ENCODE assay signal across 12 cellular contexts in the genomic region with DNA sequence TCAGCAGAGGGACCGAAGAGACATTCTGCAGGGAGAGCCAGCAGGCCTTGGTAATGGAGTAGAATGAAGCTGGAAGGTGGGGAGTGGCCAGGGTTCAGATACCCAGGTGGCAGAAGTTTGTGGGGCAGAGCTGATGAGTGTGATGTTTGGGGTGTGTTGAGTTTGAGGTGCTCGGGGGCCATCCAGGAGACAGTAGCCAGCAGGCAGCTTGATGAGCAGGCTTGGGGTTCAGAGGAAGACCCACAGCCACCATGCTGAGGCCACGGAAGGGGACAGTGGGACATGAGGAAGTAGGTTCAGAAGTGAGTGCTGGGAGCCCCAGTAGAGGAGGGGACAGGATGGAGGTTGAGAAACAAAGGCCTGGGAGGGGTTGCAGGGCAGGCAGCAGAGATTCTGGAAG. TPM values are rescaled to one million over a fixed set of nuclear protein-coding genes. Genes with fewer than 3 reads are reported as not detected.
DNase-seq lines count a peak whose midpoint lies in the region; ATAC-seq and TF ChIP-seq lines count a peak whose summit lies in the region.
"Had no signal": no experiment of that assay in that cellular context is flagged by ENCODE, and none has a peak within 500 bp of the region (broad histone marks: within the 10 kb centered on the region; RNA-seq: fewer than 3 reads in every experiment).

No MANE protein-coding gene starts in this region.

- peaks cover 29% of the 10 kb centered on the region for H3K4me1 ChIP-seq in GM23338 (ENCODE audit: insufficient read depth)
- H3K4me1 ChIP-seq in RWPE2 (ENCODE audit: insufficient read depth, poor library complexity, severe bottlenecking), result no peaks in the 10 kb centered on the region

- H3K4me1 Mint-ChIP-seq in GM23338, result peaks cover 8% of the 10 kb centered on the region

- TF ChIP-seq CTCF in GM23338 (conservative IDR thresholded peaks at IDR 0.05; ENCODE audit: low read depth in 2 of 2) (no peak), RWPE2 (IDR thresholded peaks at IDR 0.05; ENCODE audit: poor library complexity, severe bottlenecking) (no peak)

- no peak overlapping the region for H3K27ac Mint-ChIP-seq in GM23338
- H3K27ac Mint-ChIP-seq: CD8-positive, alpha-beta memory T cell had no signal

- peak overlapping the region; percentile 43; the same call in 1 of the 2 replicates for H3K4me2 ChIP-seq in GM23338
- H3K4me2 ChIP-seq: A549 had no signal

- H2AFZ ChIP-seq in GM23338, result peak overlapping the region; percentile 88

- H3K27me3 ChIP-seq in GM23338 (ENCODE audit: insufficient read depth) (peaks cover 35% of the 10 kb centered on the region), RWPE2 (ENCODE audit: insufficient read depth, poor library complexity, severe bottlenecking) (peaks cover 46% of the 10 kb centered on the region)

- peaks cover 20% of the 10 kb centered on the region; the same call in 2 of the 3 replicates for H3K9me3 Mint-ChIP-seq in GM23338
- H3K9me3 Mint-ChIP-seq: CD8-positive, alpha-beta memory T cell had no signal

- H3K4me3 Mint-ChIP-seq in GM23338, result no peak overlapping the region
- H3K4me3 Mint-ChIP-seq: CD8-positive, alpha-beta memory T cell had no signal

- intact Hi-C loops in sciatic nerve (cut with DNase I), result loop anchor here (10.0 kb wide), 1 partner anchor 178 kb away; no protein-coding TSS in a partner anchor

- H3K9me3 ChIP-seq in RWPE2 (ENCODE audit: severe bottlenecking), result no peaks in the 10 kb centered on the region
- H3K9me3 ChIP-seq: A549, Caco-2 had no signal

- ATAC-seq in GM23338, result no peak
- ATAC-seq in RWPE2 (ENCODE audit: low read depth), result no peak
- no peak for ATAC-seq in sciatic nerve
- ATAC-seq: A549 had no signal

- H3K79me2 ChIP-seq in GM23338 (replicated peaks; ENCODE audit: insufficient read depth), result no peaks in the 10 kb centered on the region

- peaks cover 31% of the 10 kb centered on the region for H3K27me3 Mint-ChIP-seq in GM23338 (ENCODE audit: insufficient read depth, low read depth, poor library complexity)

- H3K36me3 ChIP-seq in GM23338 (ENCODE audit: insufficient read depth) (no peaks in the 10 kb centered on the region), RWPE2 (ENCODE audit: low read depth) (no peaks in the 10 kb centered on the region)

- H4K20me1 ChIP-seq in GM23338 (replicated peaks; ENCODE audit: insufficient read depth), result no peaks in the 10 kb centered on the region; the same call in none of the 2 replicates

- no peaks in the 10 kb centered on the region for H3K36me3 Mint-ChIP-seq in GM23338 (ENCODE audit: low read depth)
- H3K36me3 Mint-ChIP-seq: CD8-positive, alpha-beta memory T cell had no signal

- DNase-seq in GM23338 (ENCODE audit: low spot score) (no peak), RWPE2 (ENCODE audit: low spot score) (peak; percentile 65), islet precursor cell (peak; percentile 46), sciatic nerve (ENCODE audit: low spot score) (peak; percentile 33), DMS 273 (lab: John Stamatoyannopoulos, UW; ENCODE audit: unreplicated experiment) (no peak), NCI-H345 treated with DMSO at 0.1 percent for 48 hours (lab: John Stamatoyannopoulos, UW; ENCODE audit: unreplicated experiment) (no peak)
- DNase-seq in effector CD4-positive, alpha-beta T cell, result no peak
- DNase-seq: CD8-positive, alpha-beta memory T cell had no signal

- no peaks in the 10 kb centered on the region for H3K9me2 ChIP-seq in GM23338 (ENCODE audit: insufficient read depth)

- H3F3A ChIP-seq in GM23338 (replicated peaks; ENCODE audit: low read depth), result peaks cover 13% of the 10 kb centered on the region

- H3K4me3 ChIP-seq in GM23338 (no peak overlapping the region), RWPE2 (ENCODE audit: severe bottlenecking) (no peak overlapping the region)
- H3K4me3 ChIP-seq: A549 had no signal

- H3K27ac ChIP-seq in GM23338 (ENCODE audit: low read depth) (no peak overlapping the region), RWPE2 (ENCODE audit: poor library complexity, severe bottlenecking) (no peak overlapping the region)
- H3K27ac ChIP-seq: A549, HL-60 had no signal

TF ChIP-seq in GM23338, 12 proteins besides CTCF, POLR2A, EP300 and RAD21 (continues in another document):
- no peak for TF ChIP-seq NANOG (IDR thresholded peaks at IDR 0.05; ENCODE audit: borderline replicate concordance)
- TF ChIP-seq, protein P1, sequence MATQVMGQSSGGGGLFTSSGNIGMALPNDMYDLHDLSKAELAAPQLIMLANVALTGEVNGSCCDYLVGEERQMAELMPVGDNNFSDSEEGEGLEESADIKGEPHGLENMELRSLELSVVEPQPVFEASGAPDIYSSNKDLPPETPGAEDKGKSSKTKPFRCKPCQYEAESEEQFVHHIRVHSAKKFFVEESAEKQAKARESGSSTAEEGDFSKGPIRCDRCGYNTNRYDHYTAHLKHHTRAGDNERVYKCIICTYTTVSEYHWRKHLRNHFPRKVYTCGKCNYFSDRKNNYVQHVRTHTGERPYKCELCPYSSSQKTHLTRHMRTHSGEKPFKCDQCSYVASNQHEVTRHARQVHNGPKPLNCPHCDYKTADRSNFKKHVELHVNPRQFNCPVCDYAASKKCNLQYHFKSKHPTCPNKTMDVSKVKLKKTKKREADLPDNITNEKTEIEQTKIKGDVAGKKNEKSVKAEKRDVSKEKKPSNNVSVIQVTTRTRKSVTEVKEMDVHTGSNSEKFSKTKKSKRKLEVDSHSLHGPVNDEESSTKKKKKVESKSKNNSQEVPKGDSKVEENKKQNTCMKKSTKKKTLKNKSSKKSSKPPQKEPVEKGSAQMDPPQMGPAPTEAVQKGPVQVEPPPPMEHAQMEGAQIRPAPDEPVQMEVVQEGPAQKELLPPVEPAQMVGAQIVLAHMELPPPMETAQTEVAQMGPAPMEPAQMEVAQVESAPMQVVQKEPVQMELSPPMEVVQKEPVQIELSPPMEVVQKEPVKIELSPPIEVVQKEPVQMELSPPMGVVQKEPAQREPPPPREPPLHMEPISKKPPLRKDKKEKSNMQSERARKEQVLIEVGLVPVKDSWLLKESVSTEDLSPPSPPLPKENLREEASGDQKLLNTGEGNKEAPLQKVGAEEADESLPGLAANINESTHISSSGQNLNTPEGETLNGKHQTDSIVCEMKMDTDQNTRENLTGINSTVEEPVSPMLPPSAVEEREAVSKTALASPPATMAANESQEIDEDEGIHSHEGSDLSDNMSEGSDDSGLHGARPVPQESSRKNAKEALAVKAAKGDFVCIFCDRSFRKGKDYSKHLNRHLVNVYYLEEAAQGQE (IDR thresholded peaks at IDR 0.05; ENCODE audit: unreplicated experiment), result no peak
- no peak for TF ChIP-seq EZH2 (IDR thresholded peaks at IDR 0.05; ENCODE audit: low read depth, unreplicated experiment)

RNA-seq across cellular contexts. Expression of gene FOXS1, which starts 11.1 kb away (rescaled TPM):
- not detected in 2 replicates for total RNA-seq in GM23338 (2014; rRNA removed; shearing (Covaris generic))
- polyA plus RNA-seq in GM23338 (2016; fragmentation: Nextera tagmentation; extraction: Ambion mirVana), result 0.26 TPM in 1 of 2 replicates, not detected in the other
- total RNA-seq in sciatic nerve, result 25.0 TPM
- total RNA-seq: Caco-2; CD8-positive, alpha-beta memory T cell had no signal
- polyA plus RNA-seq: AG04450; CD8-positive, alpha-beta memory T cell had no signal

RNA-seq across cellular contexts. Expression of gene DUSP15, which starts 13.8 kb away (rescaled TPM):
- 2.8 and 5.9 TPM in 2 replicates for total RNA-seq in GM23338 (2014; rRNA removed; shearing (Covaris generic))
- polyA plus RNA-seq in GM23338 (2016; fragmentation: Nextera tagmentation; extraction: Ambion mirVana), result 0.61 and 0.99 TPM in 2 replicates
- 49.5 TPM for total RNA-seq in sciatic nerve
- total RNA-seq: CD8-positive, alpha-beta memory T cell had no signal
- polyA plus RNA-seq: AG04450; CD8-positive, alpha-beta memory T cell had no signal

RNA-seq across cellular contexts. Expression of gene TTLL9, which starts 13.9 kb away (rescaled TPM):
- 0.39 TPM in 1 of 2 replicates, not detected in the other for total RNA-seq in GM23338 (2014; rRNA removed; shearing (Covaris generic))
- polyA plus RNA-seq in GM23338 (2016; fragmentation: Nextera tagmentation; extraction: Ambion mirVana), result not detected in 2 replicates
- 7.1 TPM for total RNA-seq in sciatic nerve
- total RNA-seq: Caco-2; CD8-positive, alpha-beta memory T cell had no signal
- polyA plus RNA-seq: AG04450; CD8-positive, alpha-beta memory T cell had no signal

RNA-seq across cellular contexts. Expression of gene MYLK2, which starts 37.4 kb away (rescaled TPM):
- total RNA-seq in GM23338 (2014; rRNA removed; shearing (Covaris generic)), result 0.28 TPM in 1 of 2 replicates, not detected in the other
- polyA plus RNA-seq in GM23338 (2016; fragmentation: Nextera tagmentation; extraction: Ambion mirVana), result 0.21 and 0.23 TPM in 2 replicates
- 0.27 TPM for total RNA-seq in sciatic nerve
- polyA plus RNA-seq: AG04450; CD8-positive, alpha-beta memory T cell had no signal

Comparison
In these comparisons a context has a peak if more than half of its experiments do, and no peak if none do; other contexts are left out.
1. DNase-seq: peak in RWPE2 (single experiment), islet precursor cell (single experiment) and sciatic nerve (single experiment); none in GM23338 (single experiment), DMS 273 (single experiment), NCI-H345 treated with DMSO at 0.1 percent for 48 hours (single experiment) and effector CD4-positive, alpha-beta T cell (single experiment).
2. RNA of gene FOXS1, which starts 11.1 kb away (total RNA-seq): 25.0 TPM in sciatic nerve (single experiment); not detected in GM23338; every median in the first group is over 10 times any median in the second.